Comparison of ENCODE assay signal across 23 cellular contexts in genomic region chr10:30745953-30746352, GRCh38.
"Had no signal": no experiment of that assay in that cellular context is flagged by ENCODE, and none has a peak within 500 bp of the region (broad histone marks: within the 10 kb centered on the region; RNA-seq: fewer than 3 reads in every experiment).

No MANE protein-coding gene starts in this region.

- H3K79me2 ChIP-seq: parathyroid adenoma had no signal

- H2AFZ ChIP-seq: parathyroid adenoma had no signal

- H3K27me3 Mint-ChIP-seq: activated naive CD8-positive, alpha-beta T cell treated with anti-CD3 and anti-CD28 coated beads for 36 hours; natural killer cell treated with Interleukin-12 subunit alpha and Interleukin-12 subunit beta and Interleukin-15 and Interleukin-18, amount 100 ng/mL, for 72 hours had no signal

- ATAC-seq: left ventricle myocardium superior; natural killer cell treated with Interleukin-12 subunit alpha and Interleukin-12 subunit beta and Interleukin-15 and Interleukin-18, amount 100 ng/mL, for 72 hours; sciatic nerve; stimulated activated naive B cell treated with anti-CD40 and anti-IgM and Interleukin-4, amounts not matched to agents 10 μg/mL and 1 μg/mL and 100 μg/mL, for 72 hours had no signal

- H3K27me3 ChIP-seq: colonic mucosa, dorsolateral prefrontal cortex, esophagus muscularis mucosa, upper lobe of left lung had no signal

- H3K4me1 ChIP-seq: colonic mucosa, parathyroid adenoma, upper lobe of left lung had no signal

- H3K4me3 ChIP-seq: colonic mucosa, dorsolateral prefrontal cortex, esophagus muscularis mucosa, smooth muscle cell, thoracic aorta, upper lobe of left lung had no signal

- H3K36me3 ChIP-seq: colonic mucosa, esophagus muscularis mucosa, thoracic aorta, upper lobe of left lung had no signal

- H3K9me3 Mint-ChIP-seq: activated naive CD8-positive, alpha-beta T cell treated with anti-CD3 and anti-CD28 coated beads for 36 hours; natural killer cell treated with Interleukin-12 subunit alpha and Interleukin-12 subunit beta and Interleukin-15 and Interleukin-18, amount 100 ng/mL, for 72 hours; stimulated activated naive B cell treated with anti-CD40 and anti-IgM and Interleukin-4, amounts not matched to agents 10 μg/mL and 1 μg/mL and 100 μg/mL, for 72 hours had no signal

- DNase-seq: activated CD4-positive, alpha-beta T cell treated with anti-CD3 and anti-CD28 coated beads for 1 hour; activated CD4-positive, alpha-beta T cell treated with anti-CD3 and anti-CD28 coated beads, Interleukin-2, amount 50 U/mL, for 4 hours; activated naive CD4-positive, alpha-beta T cell treated with Interleukin-2 at 50 U/mL for 16 hours; activated naive CD8-positive, alpha-beta T cell treated with anti-CD3 and anti-CD28 coated beads for 36 hours; activated T-cell treated with anti-CD3 and anti-CD28 coated beads for 4 hours; central memory CD4-positive, alpha-beta T cell; colonic mucosa; dorsolateral prefrontal cortex; glutamatergic neuron; hippocampal formation; left ventricle myocardium superior; mammary epithelial cell; stimulated activated CD4-positive, alpha-beta T cell treated with anti-CD3 and anti-CD28 coated beads, Interleukin-15, amount 100 ng/mL, for 24 hours; stimulated activated naive B cell treated with anti-CD40 and anti-IgM and Interleukin-4, amounts not matched to agents 10 μg/mL and 1 μg/mL and 100 μg/mL, for 72 hours; T-helper 1 cell; T-helper 9 cell; upper lobe of left lung had no signal

- H3K9me3 ChIP-seq: colonic mucosa, esophagus muscularis mucosa, thoracic aorta, upper lobe of left lung had no signal

- H3K27ac Mint-ChIP-seq: activated naive CD8-positive, alpha-beta T cell treated with anti-CD3 and anti-CD28 coated beads for 36 hours; natural killer cell treated with Interleukin-12 subunit alpha and Interleukin-12 subunit beta and Interleukin-15 and Interleukin-18, amount 100 ng/mL, for 72 hours; stimulated activated naive B cell treated with anti-CD40 and anti-IgM and Interleukin-4, amounts not matched to agents 10 μg/mL and 1 μg/mL and 100 μg/mL, for 72 hours had no signal

- H3K4me3 Mint-ChIP-seq: activated naive CD8-positive, alpha-beta T cell treated with anti-CD3 and anti-CD28 coated beads for 36 hours; natural killer cell treated with Interleukin-12 subunit alpha and Interleukin-12 subunit beta and Interleukin-15 and Interleukin-18, amount 100 ng/mL, for 72 hours; stimulated activated naive B cell treated with anti-CD40 and anti-IgM and Interleukin-4, amounts not matched to agents 10 μg/mL and 1 μg/mL and 100 μg/mL, for 72 hours had no signal

- H3K4me2 ChIP-seq: smooth muscle cell had no signal

- H3K36me3 Mint-ChIP-seq: activated naive CD8-positive, alpha-beta T cell treated with anti-CD3 and anti-CD28 coated beads for 36 hours; natural killer cell treated with Interleukin-12 subunit alpha and Interleukin-12 subunit beta and Interleukin-15 and Interleukin-18, amount 100 ng/mL, for 72 hours; stimulated activated naive B cell treated with anti-CD40 and anti-IgM and Interleukin-4, amounts not matched to agents 10 μg/mL and 1 μg/mL and 100 μg/mL, for 72 hours had no signal

- H3K27ac ChIP-seq: colonic mucosa, dorsolateral prefrontal cortex, esophagus muscularis mucosa, parathyroid adenoma, thoracic aorta, upper lobe of left lung had no signal

- H3K9ac ChIP-seq: parathyroid adenoma had no signal
